In the genomic region with DNA sequence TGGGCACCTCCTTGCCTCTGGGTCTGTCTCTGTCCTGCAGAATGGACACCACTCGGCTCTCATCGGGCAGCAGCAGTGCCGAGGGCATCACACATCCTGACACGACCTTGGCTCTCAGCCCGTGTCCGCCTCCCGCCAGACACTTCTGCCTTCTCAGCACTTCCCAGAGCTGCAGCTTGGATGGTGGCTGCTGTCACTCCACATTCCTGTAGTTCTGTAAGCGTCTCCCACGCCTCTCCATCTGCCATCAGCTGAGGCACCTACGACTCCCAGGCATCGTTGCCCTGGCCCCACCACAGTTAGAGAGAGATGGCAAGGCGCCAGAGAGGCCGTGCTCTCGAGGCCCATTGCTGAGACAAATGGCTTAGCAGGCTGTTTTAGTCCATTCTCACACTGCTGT, we compare ENCODE assay signal across 13 cellular contexts.
DNase-seq lines count a peak whose midpoint lies in the region; ATAC-seq and TF ChIP-seq lines count a peak whose summit lies in the region.
"Had no signal": no experiment of that assay in that cellular context is flagged by ENCODE, and none has a peak within 500 bp of the region (broad histone marks: within the 10 kb centered on the region; RNA-seq: fewer than 3 reads in every experiment).

No MANE protein-coding gene starts in this region.

- intact Hi-C loops in activated T-helper 2 cell treated with anti-CD3 and anti-CD28 coated beads, Interferon-gamma antibody, Interleukin-2, Interleukin-4, amounts not matched to agents 10 μg/mL and 5 μg/mL and 100 μg/mL, durations not matched to agents 14 hours and 24 hours and 36 hours (cut with micrococcal nuclease): no loop called here

- no peak for TF ChIP-seq CTCF in right atrium auricular region (IDR thresholded peaks at IDR 0.05)

- H3K27me3 Mint-ChIP-seq in activated T-helper 2 cell treated with anti-CD3 and anti-CD28 coated beads, Interferon-gamma antibody, Interleukin-2, Interleukin-4, amounts not matched to agents 10 μg/mL and 5 μg/mL and 100 μg/mL, durations not matched to agents 14 hours and 24 hours and 36 hours (ENCODE audit: low read depth): no peaks in the 10 kb centered on the region
- H3K27me3 Mint-ChIP-seq: activated naive CD8-positive, alpha-beta T cell had no signal

- H3K27ac ChIP-seq in right atrium auricular region: no peak overlapping the region
- H3K27ac ChIP-seq: 22Rv1, epithelial cell of prostate had no signal

- no peaks in the 10 kb centered on the region for H3K27me3 ChIP-seq in right atrium auricular region

- peaks cover 0 to 28% of the 10 kb centered on the region in 2 donors for H3K4me1 ChIP-seq in right atrium auricular region

- H3K36me3 Mint-ChIP-seq in activated T-helper 2 cell treated with anti-CD3 and anti-CD28 coated beads, Interferon-gamma antibody, Interleukin-2, Interleukin-4, amounts not matched to agents 10 μg/mL and 5 μg/mL and 100 μg/mL, durations not matched to agents 14 hours and 24 hours and 36 hours (ENCODE audit: low read depth): peaks cover 56% of the 10 kb centered on the region

- peaks cover 37% of the 10 kb centered on the region for H3K4me1 Mint-ChIP-seq in activated T-helper 2 cell treated with anti-CD3 and anti-CD28 coated beads, Interferon-gamma antibody, Interleukin-2, Interleukin-4, amounts not matched to agents 10 μg/mL and 5 μg/mL and 100 μg/mL, durations not matched to agents 14 hours and 24 hours and 36 hours (ENCODE audit: low read depth)

- no peaks in the 10 kb centered on the region for H3K9me3 Mint-ChIP-seq in activated T-helper 2 cell treated with anti-CD3 and anti-CD28 coated beads, Interferon-gamma antibody, Interleukin-2, Interleukin-4, amounts not matched to agents 10 μg/mL and 5 μg/mL and 100 μg/mL, durations not matched to agents 14 hours and 24 hours and 36 hours

- H3K27ac Mint-ChIP-seq in activated T-helper 2 cell treated with anti-CD3 and anti-CD28 coated beads, Interferon-gamma antibody, Interleukin-2, Interleukin-4, amounts not matched to agents 10 μg/mL and 5 μg/mL and 100 μg/mL, durations not matched to agents 14 hours and 24 hours and 36 hours: peak overlapping the region; percentile 30
- H3K27ac Mint-ChIP-seq: H9 had no signal

- peak; percentile 5 for DNase-seq in DMS79 treated with DMSO at 0.1 percent for 48 hours (lab: John Stamatoyannopoulos, UW)
- DNase-seq in DMS79 (lab: John Stamatoyannopoulos, UW): no peak
- DNase-seq in activated T-helper 2 cell treated with anti-CD3 and anti-CD28 coated beads, Interferon-gamma antibody, Interleukin-2, Interleukin-4, amounts not matched to agents 10 μg/mL and 5 μg/mL and 100 μg/mL, durations not matched to agents 14 hours and 24 hours and 36 hours (ENCODE audit: low spot score): no peak
- DNase-seq in right atrium auricular region (ENCODE audit: low spot score): peak; percentile 66
- DNase-seq in putamen (ENCODE audit: low spot score): peak; percentile 71
- no peak for DNase-seq in HPDE6-E6E7 (ENCODE audit: extremely low spot score)
- DNase-seq in NCI-H345 (lab: John Stamatoyannopoulos, UW): no peak
- DNase-seq: H9; NK-92 treated with Interleukin-12 subunit alpha and Interleukin-12 subunit beta, amount 100 ng/mL, for 24 hours had no signal

- no peak for ATAC-seq in GM18502 (IDR thresholded peaks at IDR 0.05; ENCODE audit: poor library complexity, unreplicated experiment)

- H3K4me3 ChIP-seq in right atrium auricular region: no peak overlapping the region

- H3K4me3 Mint-ChIP-seq in activated T-helper 2 cell treated with anti-CD3 and anti-CD28 coated beads, Interferon-gamma antibody, Interleukin-2, Interleukin-4, amounts not matched to agents 10 μg/mL and 5 μg/mL and 100 μg/mL, durations not matched to agents 14 hours and 24 hours and 36 hours (ENCODE audit: low read depth): no peak overlapping the region
- H3K4me3 Mint-ChIP-seq: activated naive CD8-positive, alpha-beta T cell; H9 had no signal

- no peaks in the 10 kb centered on the region for H3K36me3 ChIP-seq in right atrium auricular region

- no peaks in the 10 kb centered on the region for H3K9me3 ChIP-seq in right atrium auricular region

Comparison
In these comparisons a context has a peak if more than half of its experiments do, and no peak if none do; other contexts are left out.
1. DNase-seq: peak in DMS79 treated with DMSO at 0.1 percent for 48 hours (single experiment), right atrium auricular region (single experiment) and putamen (single experiment); none in DMS79 (single experiment), activated T-helper 2 cell treated with anti-CD3 and anti-CD28 coated beads, Interferon-gamma antibody, Interleukin-2, Interleukin-4, amounts not matched to agents 10 μg/mL and 5 μg/mL and 100 μg/mL, durations not matched to agents 14 hours and 24 hours and 36 hours (single experiment), HPDE6-E6E7 (single experiment) and NCI-H345 (single experiment).